In genomic region chr7:2403718-2404648, GRCh38 we compare ENCODE assay signal across 8 cellular contexts. TPM values are rescaled to one million over a fixed set of nuclear protein-coding genes. Genes with fewer than 3 reads are reported as not detected.
DNase-seq lines count a peak whose midpoint lies in the region; ATAC-seq and TF ChIP-seq lines count a peak whose summit lies in the region.

No MANE protein-coding gene starts in this region.

- peak; percentile 69 for DNase-seq in DMS53 (lab: John Stamatoyannopoulos, UW)
- DNase-seq in DMS53 treated with DMSO at 0.1 percent for 48 hours (lab: John Stamatoyannopoulos, UW; ENCODE audit: unreplicated experiment) = no peak
- peak; percentile 45 to 56 for DNase-seq in SJCRH30
- DNase-seq in MCF 10A (ENCODE audit: unreplicated experiment) = peak; percentile 33
- DNase-seq in sigmoid colon = peak; percentile 79
- DNase-seq in AML-193 (lab: John Stamatoyannopoulos, UW) = no peak

- ATAC-seq in HG02970 (IDR thresholded peaks at IDR 0.05; ENCODE audit: low FRiP score, unreplicated experiment) = peak; percentile 4

- H3K4me1 ChIP-seq in SJCRH30 (peaks cover 43% of the 10 kb centered on the region), iPS-15b (ENCODE audit: control insufficient read depth, insufficient read depth, low read length) (peaks cover 6% of the 10 kb centered on the region), sigmoid colon (peaks cover 0 to 43% (median 37%) of the 10 kb centered on the region in 4 donors)

- H3K9me3 ChIP-seq in SJCRH30 (replicated peaks) (no peaks in the 10 kb centered on the region), iPS-15b (ENCODE audit: control insufficient read depth, insufficient read depth, low read length) (no peaks in the 10 kb centered on the region), sigmoid colon (no peaks in the 10 kb centered on the region)

- no peak for TF ChIP-seq EP300 in sigmoid colon (IDR thresholded peaks at IDR 0.05)

- peaks cover 5% of the 10 kb centered on the region for H3K36me3 Mint-ChIP-seq in MCF 10A (ENCODE audit: insufficient read depth, unreplicated experiment)

- no peak overlapping the region for H3K27ac ChIP-seq in SJCRH30
- peak overlapping the region; percentile 74 to 84 (median 82) for H3K27ac ChIP-seq in sigmoid colon

- BruUV-seq in MCF 10A (replicated peaks; lab: Mats Ljungman, UMichigan) = no TSS peak

- H3K4me3 ChIP-seq in SJCRH30 (peak overlapping the region; percentile 80), iPS-15b (ENCODE audit: low read depth, low read length) (peak overlapping the region; percentile 74), sigmoid colon (peak overlapping the region; percentile 85 to 97 (median 88))

- H3K27me3 ChIP-seq in SJCRH30 (no peaks in the 10 kb centered on the region), iPS-15b (ENCODE audit: control insufficient read depth, insufficient read depth, low read length) (no peaks in the 10 kb centered on the region), sigmoid colon (no peaks in the 10 kb centered on the region)

- peaks cover 38% of the 10 kb centered on the region for H3K4me1 Mint-ChIP-seq in MCF 10A (ENCODE audit: insufficient read depth, unreplicated experiment)

- H3K4me3 Mint-ChIP-seq in MCF 10A (ENCODE audit: unreplicated experiment) = peak overlapping the region; percentile 77

- TF ChIP-seq CTCF in MCF 10A (IDR thresholded peaks at IDR 0.05; ENCODE audit: unreplicated experiment) (no peak), sigmoid colon (IDR thresholded peaks at IDR 0.05) (peak in 2 of 4 experiments; percentile 8 to 14)

- no peaks in the 10 kb centered on the region for H3K9me3 Mint-ChIP-seq in MCF 10A (ENCODE audit: unreplicated experiment)

- POLR2A ChIA-PET in MCF 10A (lab: Yijun Ruan, JAX) = interaction anchor here (0.5 to 1.8 kb wide), 8 partner anchors 9 to 179 kb away, joined by 3 to 11 read pairs (median 3); partner anchors contain the start of gene EIF3B

- peak overlapping the region; percentile 54 for H3K9ac ChIP-seq in iPS-15b (ENCODE audit: low read depth, low read length)

- intact Hi-C loops in MCF 10A (cut with micrococcal nuclease) (loop anchor here (2.0 kb wide), 1 partner anchor 35 kb away; no protein-coding TSS in a partner anchor), sigmoid colon (cut with DNase I) (loop anchor here (2.0 to 5.0 kb wide), 2 partner anchors 49 to 153 kb away; partner anchors contain the start of genes BRAT1, EIF3B and IQCE)

- H3K36me3 ChIP-seq in SJCRH30 (no peaks in the 10 kb centered on the region), iPS-15b (ENCODE audit: control insufficient read depth, insufficient read depth, low read length) (no peaks in the 10 kb centered on the region), sigmoid colon (no peaks in the 10 kb centered on the region)

- H3K27me3 Mint-ChIP-seq in MCF 10A (ENCODE audit: insufficient read depth, unreplicated experiment) = no peaks in the 10 kb centered on the region

- no peak for TF ChIP-seq POLR2A in sigmoid colon (IDR thresholded peaks at IDR 0.05)

- CTCF ChIA-PET in MCF 10A (lab: Yijun Ruan, JAX) = interaction anchor here (0.8 kb wide), 1 partner anchor 278 kb away, joined by 3 read pairs; no protein-coding TSS in a partner anchor

- WGBS in sigmoid colon, 2 donors = 1 to 2% methylated on average over 71 of the region's 71 CpGs

- peak overlapping the region; percentile 39 for H3K27ac Mint-ChIP-seq in MCF 10A (ENCODE audit: low read depth, unreplicated experiment)

RNA-seq across cellular contexts. Expression of gene CHST12, which starts 0.6 kb away (rescaled TPM):
- 7.4 and 7.8 TPM in 2 replicates for total RNA-seq in SJCRH30 (2014; rRNA removed; shearing (Covaris generic))
- total RNA-seq in MCF 10A (2022) = 9.8 and 9.9 TPM in 2 replicates
- total RNA-seq in sigmoid colon = 10 to 100 TPM in 3 of 4 donors, 1 to 10 TPM in 1; 7.5 to 10.9 (median 10.4) TPM
- 10 to 100 TPM in 1 of 3 donors, 1 to 10 TPM in 2; 1.2 to 11.9 (median 3.2) TPM for polyA plus RNA-seq in sigmoid colon

RNA-seq across cellular contexts. Expression of gene EIF3B, which starts 49.4 kb away (rescaled TPM):
- total RNA-seq in SJCRH30 (2014; rRNA removed; shearing (Covaris generic)) = 205 and 212 TPM in 2 replicates
- total RNA-seq in MCF 10A (2022) = 258 and 290 TPM in 2 replicates
- 100 to 1,000 TPM in 2 of 4 donors, 10 to 100 TPM in 2; 89.2 to 125 (median 103) TPM for total RNA-seq in sigmoid colon
- polyA plus RNA-seq in sigmoid colon = 100 to 1,000 TPM in 1 of 3 donors, 10 to 100 TPM in 2; 37.9 to 107 (median 47.4) TPM

Comparison
In these comparisons a context has a peak if more than half of its experiments do, and no peak if none do; other contexts are left out.
1. DNase-seq: peak in DMS53 (single experiment), SJCRH30 (2 of 2), MCF 10A (single experiment) and sigmoid colon (single experiment); none in DMS53 treated with DMSO at 0.1 percent for 48 hours (single experiment) and AML-193 (0 of 2).
2. Peak in every context shown above with its lines, with median percentiles within 50 percentile points of each other: H3K4me3 ChIP-seq.